Comparison of ENCODE assay signal across 1 cellular context in genomic region chr13:51003642-51004041, GRCh38.
TF ChIP-seq lines count a peak whose summit lies in the region.

No MANE protein-coding gene starts in this region.

TF ChIP-seq in HepG2, 621 proteins besides CTCF, POLR2A, EP300 and RAD21 (continued from another document):
- TF ChIP-seq ZUFSP (CRISPR knock-in tag; IDR thresholded peaks at IDR 0.05; ENCODE audit: borderline replicate concordance) (no peak), LCORL (IDR thresholded peaks at IDR 0.05) (no peak), LCORL (CRISPR knock-in tag; IDR thresholded peaks at IDR 0.05) (no peak), E2F1 (CRISPR knock-in tag; IDR thresholded peaks at IDR 0.05) (no peak), KDM1A (CRISPR knock-in tag; IDR thresholded peaks at IDR 0.05) (no peak), ZFP90 (CRISPR knock-in tag; IDR thresholded peaks at IDR 0.05; ENCODE audit: borderline replicate concordance) (no peak), ZNF674 (CRISPR knock-in tag; IDR thresholded peaks at IDR 0.05; ENCODE audit: low read depth) (no peak), IRF2 (CRISPR knock-in tag; IDR thresholded peaks at IDR 0.05) (no peak), ZBTB21 (CRISPR knock-in tag; IDR thresholded peaks at IDR 0.05) (no peak), ZNF136 (CRISPR knock-in tag; IDR thresholded peaks at IDR 0.05; ENCODE audit: low read depth) (no peak), IKZF5 (CRISPR knock-in tag; IDR thresholded peaks at IDR 0.05) (no peak), KLF11 (CRISPR knock-in tag; IDR thresholded peaks at IDR 0.05) (no peak), ZNF879 (CRISPR knock-in tag; IDR thresholded peaks at IDR 0.05) (no peak), E2F5 (CRISPR knock-in tag; conservative IDR thresholded peaks at IDR 0.05) (no peak)
